Comparison of ENCODE assay signal across 1 cellular context in genomic region chr12:123232807-123233504, GRCh38.
A peak's percentile ranks its signal among the peaks of the same experiment; 100 is the strongest.
TF ChIP-seq lines count a peak whose summit lies in the region.

A gene with protein sequence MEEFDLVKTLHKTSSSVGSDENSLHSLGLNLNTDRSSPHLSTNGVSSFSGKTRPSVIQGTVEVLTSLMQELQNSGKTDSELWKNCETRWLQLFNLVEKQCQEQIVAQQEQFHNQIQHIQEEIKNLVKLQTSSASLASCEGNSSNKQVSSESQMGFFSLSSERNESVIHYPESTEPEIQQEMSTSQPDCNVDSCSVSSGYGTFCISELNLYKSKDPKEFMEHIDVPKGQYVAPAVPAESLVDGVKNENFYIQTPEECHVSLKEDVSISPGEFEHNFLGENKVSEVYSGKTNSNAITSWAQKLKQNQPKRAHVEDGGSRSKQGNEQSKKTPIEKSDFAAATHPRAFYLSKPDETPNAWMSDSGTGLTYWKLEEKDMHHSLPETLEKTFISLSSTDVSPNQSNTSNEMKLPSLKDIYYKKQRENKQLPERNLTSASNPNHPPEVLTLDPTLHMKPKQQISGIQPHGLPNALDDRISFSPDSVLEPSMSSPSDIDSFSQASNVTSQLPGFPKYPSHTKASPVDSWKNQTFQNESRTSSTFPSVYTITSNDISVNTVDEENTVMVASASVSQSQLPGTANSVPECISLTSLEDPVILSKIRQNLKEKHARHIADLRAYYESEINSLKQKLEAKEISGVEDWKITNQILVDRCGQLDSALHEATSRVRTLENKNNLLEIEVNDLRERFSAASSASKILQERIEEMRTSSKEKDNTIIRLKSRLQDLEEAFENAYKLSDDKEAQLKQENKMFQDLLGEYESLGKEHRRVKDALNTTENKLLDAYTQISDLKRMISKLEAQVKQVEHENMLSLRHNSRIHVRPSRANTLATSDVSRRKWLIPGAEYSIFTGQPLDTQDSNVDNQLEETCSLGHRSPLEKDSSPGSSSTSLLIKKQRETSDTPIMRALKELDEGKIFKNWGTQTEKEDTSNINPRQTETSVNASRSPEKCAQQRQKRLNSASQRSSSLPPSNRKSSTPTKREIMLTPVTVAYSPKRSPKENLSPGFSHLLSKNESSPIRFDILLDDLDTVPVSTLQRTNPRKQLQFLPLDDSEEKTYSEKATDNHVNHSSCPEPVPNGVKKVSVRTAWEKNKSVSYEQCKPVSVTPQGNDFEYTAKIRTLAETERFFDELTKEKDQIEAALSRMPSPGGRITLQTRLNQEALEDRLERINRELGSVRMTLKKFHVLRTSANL (minus strand): TSS chr12:123233141. CDS start chr12:123230364, 2,777 bp downstream.
TSS of gene MTRFR (plus strand) at chr12:123233436. CDS start at chr12:123253675, 20,239 bp downstream.

TF ChIP-seq in K562, 482 proteins besides CTCF, POLR2A, EP300 and RAD21 (continued from another document and continues in another):
- TF ChIP-seq JUND (IDR thresholded peaks at IDR 0.05; ENCODE audit: borderline replicate concordance, low read depth, low read length) = no peak
- TF ChIP-seq JUND (tag; IDR thresholded peaks at IDR 0.05; ENCODE audit: borderline replicate concordance, low read depth, low read length) = no peak
- 0 out of 2 replicates have a peak, but pooled peaks have one; percentile 36 for TF ChIP-seq DMBX1 (CRISPR knock-in tag; IDR thresholded peaks at IDR 0.05; ENCODE audit: borderline replicate concordance)
- TF ChIP-seq DNMT1 (IDR thresholded peaks at IDR 0.05) = no peak
- no peak for TF ChIP-seq KAT7 (CRISPR knock-in tag; IDR thresholded peaks at IDR 0.05; ENCODE audit: borderline replicate concordance)
- no peak for TF ChIP-seq SMAD2 (IDR thresholded peaks at IDR 0.05; ENCODE audit: low read depth, low read length)
- TF ChIP-seq, protein P1, sequence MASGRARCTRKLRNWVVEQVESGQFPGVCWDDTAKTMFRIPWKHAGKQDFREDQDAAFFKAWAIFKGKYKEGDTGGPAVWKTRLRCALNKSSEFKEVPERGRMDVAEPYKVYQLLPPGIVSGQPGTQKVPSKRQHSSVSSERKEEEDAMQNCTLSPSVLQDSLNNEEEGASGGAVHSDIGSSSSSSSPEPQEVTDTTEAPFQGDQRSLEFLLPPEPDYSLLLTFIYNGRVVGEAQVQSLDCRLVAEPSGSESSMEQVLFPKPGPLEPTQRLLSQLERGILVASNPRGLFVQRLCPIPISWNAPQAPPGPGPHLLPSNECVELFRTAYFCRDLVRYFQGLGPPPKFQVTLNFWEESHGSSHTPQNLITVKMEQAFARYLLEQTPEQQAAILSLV (tag; IDR thresholded peaks at IDR 0.05) = no peak
- TF ChIP-seq, protein P2, sequence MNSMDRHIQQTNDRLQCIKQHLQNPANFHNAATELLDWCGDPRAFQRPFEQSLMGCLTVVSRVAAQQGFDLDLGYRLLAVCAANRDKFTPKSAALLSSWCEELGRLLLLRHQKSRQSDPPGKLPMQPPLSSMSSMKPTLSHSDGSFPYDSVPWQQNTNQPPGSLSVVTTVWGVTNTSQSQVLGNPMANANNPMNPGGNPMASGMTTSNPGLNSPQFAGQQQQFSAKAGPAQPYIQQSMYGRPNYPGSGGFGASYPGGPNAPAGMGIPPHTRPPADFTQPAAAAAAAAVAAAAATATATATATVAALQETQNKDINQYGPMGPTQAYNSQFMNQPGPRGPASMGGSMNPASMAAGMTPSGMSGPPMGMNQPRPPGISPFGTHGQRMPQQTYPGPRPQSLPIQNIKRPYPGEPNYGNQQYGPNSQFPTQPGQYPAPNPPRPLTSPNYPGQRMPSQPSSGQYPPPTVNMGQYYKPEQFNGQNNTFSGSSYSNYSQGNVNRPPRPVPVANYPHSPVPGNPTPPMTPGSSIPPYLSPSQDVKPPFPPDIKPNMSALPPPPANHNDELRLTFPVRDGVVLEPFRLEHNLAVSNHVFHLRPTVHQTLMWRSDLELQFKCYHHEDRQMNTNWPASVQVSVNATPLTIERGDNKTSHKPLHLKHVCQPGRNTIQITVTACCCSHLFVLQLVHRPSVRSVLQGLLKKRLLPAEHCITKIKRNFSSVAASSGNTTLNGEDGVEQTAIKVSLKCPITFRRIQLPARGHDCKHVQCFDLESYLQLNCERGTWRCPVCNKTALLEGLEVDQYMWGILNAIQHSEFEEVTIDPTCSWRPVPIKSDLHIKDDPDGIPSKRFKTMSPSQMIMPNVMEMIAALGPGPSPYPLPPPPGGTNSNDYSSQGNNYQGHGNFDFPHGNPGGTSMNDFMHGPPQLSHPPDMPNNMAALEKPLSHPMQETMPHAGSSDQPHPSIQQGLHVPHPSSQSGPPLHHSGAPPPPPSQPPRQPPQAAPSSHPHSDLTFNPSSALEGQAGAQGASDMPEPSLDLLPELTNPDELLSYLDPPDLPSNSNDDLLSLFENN (IDR thresholded peaks at IDR 0.05; ENCODE audit: low read depth in 2 of 2, low read length in 2 of 2) = peak in 1 of 2 experiments; percentile 83; a peak in 1 of 4 replicates
- TF ChIP-seq POLR2AphosphoS5 (IDR thresholded peaks at IDR 0.05; ENCODE audit: control insufficient read depth, insufficient read depth, low read depth, low read length) = peak; percentile 92
- TF ChIP-seq, protein P3, sequence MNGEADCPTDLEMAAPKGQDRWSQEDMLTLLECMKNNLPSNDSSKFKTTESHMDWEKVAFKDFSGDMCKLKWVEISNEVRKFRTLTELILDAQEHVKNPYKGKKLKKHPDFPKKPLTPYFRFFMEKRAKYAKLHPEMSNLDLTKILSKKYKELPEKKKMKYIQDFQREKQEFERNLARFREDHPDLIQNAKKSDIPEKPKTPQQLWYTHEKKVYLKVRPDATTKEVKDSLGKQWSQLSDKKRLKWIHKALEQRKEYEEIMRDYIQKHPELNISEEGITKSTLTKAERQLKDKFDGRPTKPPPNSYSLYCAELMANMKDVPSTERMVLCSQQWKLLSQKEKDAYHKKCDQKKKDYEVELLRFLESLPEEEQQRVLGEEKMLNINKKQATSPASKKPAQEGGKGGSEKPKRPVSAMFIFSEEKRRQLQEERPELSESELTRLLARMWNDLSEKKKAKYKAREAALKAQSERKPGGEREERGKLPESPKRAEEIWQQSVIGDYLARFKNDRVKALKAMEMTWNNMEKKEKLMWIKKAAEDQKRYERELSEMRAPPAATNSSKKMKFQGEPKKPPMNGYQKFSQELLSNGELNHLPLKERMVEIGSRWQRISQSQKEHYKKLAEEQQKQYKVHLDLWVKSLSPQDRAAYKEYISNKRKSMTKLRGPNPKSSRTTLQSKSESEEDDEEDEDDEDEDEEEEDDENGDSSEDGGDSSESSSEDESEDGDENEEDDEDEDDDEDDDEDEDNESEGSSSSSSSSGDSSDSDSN (IDR thresholded peaks at IDR 0.05; ENCODE audit: borderline replicate concordance in 1 of 2, low read depth in 2 of 2, low read length in 2 of 2) = no peak
- no peak for TF ChIP-seq ZNF280B (CRISPR knock-in tag; IDR thresholded peaks at IDR 0.05)
- no peak for TF ChIP-seq ZNF347 (CRISPR knock-in tag; IDR thresholded peaks at IDR 0.05; ENCODE audit: low read depth)
- no peak for TF ChIP-seq ZBTB43 (CRISPR knock-in tag; IDR thresholded peaks at IDR 0.05)
- TF ChIP-seq AFF4 (CRISPR knock-in tag; IDR thresholded peaks at IDR 0.05) = peak; percentile 94
- TF ChIP-seq YBX1 (IDR thresholded peaks at IDR 0.05) = no peak
- no peak for TF ChIP-seq E2F3 (CRISPR knock-in tag; IDR thresholded peaks at IDR 0.05)
- no peak for TF ChIP-seq MCM7 (IDR thresholded peaks at IDR 0.05)
- peak; percentile 79 for TF ChIP-seq USF1 (CRISPR knock-in tag; IDR thresholded peaks at IDR 0.05)
- TF ChIP-seq DIDO1 (tag; IDR thresholded peaks at IDR 0.05; ENCODE audit: low read depth) = no peak; the same call in 1 of the 2 replicates
- no peak for TF ChIP-seq NUFIP1 (IDR thresholded peaks at IDR 0.05; ENCODE audit: partially characterized antibody)
- no peak for TF ChIP-seq RBM17 (IDR thresholded peaks at IDR 0.05; ENCODE audit: borderline replicate concordance, low read depth, low read length)
- no peak for TF ChIP-seq ZKSCAN3 (CRISPR knock-in tag; IDR thresholded peaks at IDR 0.05)
- TF ChIP-seq SLC30A9 (CRISPR knock-in tag; IDR thresholded peaks at IDR 0.05) = no peak
- TF ChIP-seq, protein P4, sequence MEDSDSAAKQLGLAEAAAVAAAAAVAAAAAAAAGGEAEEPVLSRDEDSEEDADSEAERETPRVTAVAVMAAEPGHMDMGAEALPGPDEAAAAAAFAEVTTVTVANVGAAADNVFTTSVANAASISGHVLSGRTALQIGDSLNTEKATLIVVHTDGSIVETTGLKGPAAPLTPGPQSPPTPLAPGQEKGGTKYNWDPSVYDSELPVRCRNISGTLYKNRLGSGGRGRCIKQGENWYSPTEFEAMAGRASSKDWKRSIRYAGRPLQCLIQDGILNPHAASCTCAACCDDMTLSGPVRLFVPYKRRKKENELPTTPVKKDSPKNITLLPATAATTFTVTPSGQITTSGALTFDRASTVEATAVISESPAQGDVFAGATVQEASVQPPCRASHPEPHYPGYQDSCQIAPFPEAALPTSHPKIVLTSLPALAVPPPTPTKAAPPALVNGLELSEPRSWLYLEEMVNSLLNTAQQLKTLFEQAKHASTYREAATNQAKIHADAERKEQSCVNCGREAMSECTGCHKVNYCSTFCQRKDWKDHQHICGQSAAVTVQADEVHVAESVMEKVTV (CRISPR knock-in tag; IDR thresholded peaks at IDR 0.05) = no peak
- TF ChIP-seq STAT5A (IDR thresholded peaks at IDR 0.05; ENCODE audit: borderline replicate concordance, low read length) = no peak
- TF ChIP-seq RAD51 (IDR thresholded peaks at IDR 0.05; ENCODE audit: borderline replicate concordance, low read depth) = no peak; the same call in 1 of the 2 replicates
- TF ChIP-seq FOS (IDR thresholded peaks at IDR 0.05; ENCODE audit: extremely low read depth, insufficient read length) = peak; percentile 80
- peak; percentile 98 for TF ChIP-seq TBP (optimal IDR thresholded peaks at IDR 0.05; ENCODE audit: low read depth, low read length)
- no peak for TF ChIP-seq ZNF121 (CRISPR knock-in tag; conservative IDR thresholded peaks at IDR 0.05)
- TF ChIP-seq ZSCAN29 (IDR thresholded peaks at IDR 0.05) = 0 out of 2 replicates have a peak, but pooled peaks have one; percentile 14
- TF ChIP-seq ZBTB7A (IDR thresholded peaks at IDR 0.05; ENCODE audit: borderline replicate concordance, control insufficient read depth, low read depth, low read length) = peak; percentile 78
